9 cellular contexts compared by ENCODE assay signal in the genomic region with DNA sequence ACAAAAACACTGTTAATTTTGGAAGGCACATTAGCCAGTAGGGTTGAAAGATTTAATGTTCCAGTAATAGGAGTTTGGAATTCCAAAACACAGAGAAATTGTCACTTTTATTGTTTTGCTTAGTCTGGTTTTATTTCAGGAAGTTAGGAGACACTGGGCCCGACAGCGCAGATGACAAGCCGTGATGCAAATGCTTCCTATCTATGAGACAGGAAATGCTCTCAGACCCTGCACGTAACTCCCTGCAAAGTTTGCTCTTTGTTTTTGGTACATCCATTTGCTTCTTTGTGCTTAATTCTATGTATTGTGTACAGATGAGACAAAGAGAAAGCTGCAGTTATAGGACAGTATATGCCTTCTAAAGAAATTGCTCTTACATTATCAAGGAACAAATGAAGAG.
DNase-seq lines count a peak whose midpoint lies in the region; ATAC-seq lines count a peak whose summit lies in the region.
"Had no signal": no experiment of that assay in that cellular context is flagged by ENCODE, and none has a peak within 500 bp of the region (broad histone marks: within the 10 kb centered on the region; RNA-seq: fewer than 3 reads in every experiment).

No MANE protein-coding gene starts in this region.

- DNase-seq in activated T-cell treated with anti-CD3 and anti-CD28 coated beads for 1 hour (ENCODE audit: low read depth) (peak; percentile 20), activated T-cell treated with anti-CD3 and anti-CD28 coated beads for 4 hours (no peak), SKM-1 (lab: John Stamatoyannopoulos, UW; ENCODE audit: unreplicated experiment) (peak; percentile 76), NCI-H2081 treated with DMSO at 0.1 percent for 48 hours (lab: John Stamatoyannopoulos, UW) (no peak), NCI-H446 treated with DMSO at 0.1 percent for 48 hours (lab: John Stamatoyannopoulos, UW) (no peak), NCI-H2107 (lab: John Stamatoyannopoulos, UW) (no peak)
- DNase-seq in effector CD4-positive, alpha-beta T cell: peak; percentile 7
- peak; percentile 19 for DNase-seq in stimulated activated naive CD8-positive, alpha-beta T cell treated with anti-CD3 and anti-CD28 coated beads, Interleukin-15, Interleukin-2, amounts not matched to agents 100 U/mL and 50 U/mL, for 24 hours

- ATAC-seq in stimulated activated naive CD8-positive, alpha-beta T cell treated with anti-CD3 and anti-CD28 coated beads, Interleukin-15, Interleukin-2, amounts not matched to agents 100 U/mL and 50 U/mL, for 24 hours: peak; percentile 48
- ATAC-seq: left lobe of liver had no signal

Comparison
In these comparisons a context has a peak if more than half of its experiments do, and no peak if none do; other contexts are left out.
1. DNase-seq: peak in activated T-cell treated with anti-CD3 and anti-CD28 coated beads for 1 hour (single experiment), SKM-1 (single experiment), effector CD4-positive, alpha-beta T cell (single experiment) and stimulated activated naive CD8-positive, alpha-beta T cell treated with anti-CD3 and anti-CD28 coated beads, Interleukin-15, Interleukin-2, amounts not matched to agents 100 U/mL and 50 U/mL, for 24 hours (single experiment); none in activated T-cell treated with anti-CD3 and anti-CD28 coated beads for 4 hours (single experiment), NCI-H2081 treated with DMSO at 0.1 percent for 48 hours (single experiment), NCI-H446 treated with DMSO at 0.1 percent for 48 hours (single experiment) and NCI-H2107 (single experiment).